In the genomic region with DNA sequence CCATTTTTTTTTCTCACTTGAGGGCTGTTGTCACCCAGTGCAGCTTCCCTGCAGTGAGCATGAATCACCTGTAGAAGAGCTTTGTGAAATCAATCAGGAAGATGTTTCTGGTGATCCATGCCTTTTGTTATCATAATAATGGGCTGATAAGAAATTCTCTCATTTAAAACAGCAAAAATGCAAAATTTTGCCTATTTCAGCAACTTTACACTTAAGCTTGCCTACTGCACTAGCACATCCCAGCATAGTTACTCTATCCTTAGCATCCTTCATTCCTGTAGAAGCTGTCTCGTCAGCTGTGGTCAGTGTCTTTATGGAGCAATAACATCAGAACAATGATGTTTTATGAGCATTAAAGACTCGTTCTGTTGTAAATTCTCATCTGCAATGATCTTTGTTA, we compare ENCODE assay signal across 2 cellular contexts.
TF ChIP-seq lines count a peak whose summit lies in the region.

No MANE protein-coding gene starts in this region.

TF ChIP-seq in GM23338, 12 proteins besides CTCF, POLR2A, EP300 and RAD21:
- TF ChIP-seq EZH2 (IDR thresholded peaks at IDR 0.05; ENCODE audit: low read depth, unreplicated experiment) = no peak
- TF ChIP-seq, protein P1, sequence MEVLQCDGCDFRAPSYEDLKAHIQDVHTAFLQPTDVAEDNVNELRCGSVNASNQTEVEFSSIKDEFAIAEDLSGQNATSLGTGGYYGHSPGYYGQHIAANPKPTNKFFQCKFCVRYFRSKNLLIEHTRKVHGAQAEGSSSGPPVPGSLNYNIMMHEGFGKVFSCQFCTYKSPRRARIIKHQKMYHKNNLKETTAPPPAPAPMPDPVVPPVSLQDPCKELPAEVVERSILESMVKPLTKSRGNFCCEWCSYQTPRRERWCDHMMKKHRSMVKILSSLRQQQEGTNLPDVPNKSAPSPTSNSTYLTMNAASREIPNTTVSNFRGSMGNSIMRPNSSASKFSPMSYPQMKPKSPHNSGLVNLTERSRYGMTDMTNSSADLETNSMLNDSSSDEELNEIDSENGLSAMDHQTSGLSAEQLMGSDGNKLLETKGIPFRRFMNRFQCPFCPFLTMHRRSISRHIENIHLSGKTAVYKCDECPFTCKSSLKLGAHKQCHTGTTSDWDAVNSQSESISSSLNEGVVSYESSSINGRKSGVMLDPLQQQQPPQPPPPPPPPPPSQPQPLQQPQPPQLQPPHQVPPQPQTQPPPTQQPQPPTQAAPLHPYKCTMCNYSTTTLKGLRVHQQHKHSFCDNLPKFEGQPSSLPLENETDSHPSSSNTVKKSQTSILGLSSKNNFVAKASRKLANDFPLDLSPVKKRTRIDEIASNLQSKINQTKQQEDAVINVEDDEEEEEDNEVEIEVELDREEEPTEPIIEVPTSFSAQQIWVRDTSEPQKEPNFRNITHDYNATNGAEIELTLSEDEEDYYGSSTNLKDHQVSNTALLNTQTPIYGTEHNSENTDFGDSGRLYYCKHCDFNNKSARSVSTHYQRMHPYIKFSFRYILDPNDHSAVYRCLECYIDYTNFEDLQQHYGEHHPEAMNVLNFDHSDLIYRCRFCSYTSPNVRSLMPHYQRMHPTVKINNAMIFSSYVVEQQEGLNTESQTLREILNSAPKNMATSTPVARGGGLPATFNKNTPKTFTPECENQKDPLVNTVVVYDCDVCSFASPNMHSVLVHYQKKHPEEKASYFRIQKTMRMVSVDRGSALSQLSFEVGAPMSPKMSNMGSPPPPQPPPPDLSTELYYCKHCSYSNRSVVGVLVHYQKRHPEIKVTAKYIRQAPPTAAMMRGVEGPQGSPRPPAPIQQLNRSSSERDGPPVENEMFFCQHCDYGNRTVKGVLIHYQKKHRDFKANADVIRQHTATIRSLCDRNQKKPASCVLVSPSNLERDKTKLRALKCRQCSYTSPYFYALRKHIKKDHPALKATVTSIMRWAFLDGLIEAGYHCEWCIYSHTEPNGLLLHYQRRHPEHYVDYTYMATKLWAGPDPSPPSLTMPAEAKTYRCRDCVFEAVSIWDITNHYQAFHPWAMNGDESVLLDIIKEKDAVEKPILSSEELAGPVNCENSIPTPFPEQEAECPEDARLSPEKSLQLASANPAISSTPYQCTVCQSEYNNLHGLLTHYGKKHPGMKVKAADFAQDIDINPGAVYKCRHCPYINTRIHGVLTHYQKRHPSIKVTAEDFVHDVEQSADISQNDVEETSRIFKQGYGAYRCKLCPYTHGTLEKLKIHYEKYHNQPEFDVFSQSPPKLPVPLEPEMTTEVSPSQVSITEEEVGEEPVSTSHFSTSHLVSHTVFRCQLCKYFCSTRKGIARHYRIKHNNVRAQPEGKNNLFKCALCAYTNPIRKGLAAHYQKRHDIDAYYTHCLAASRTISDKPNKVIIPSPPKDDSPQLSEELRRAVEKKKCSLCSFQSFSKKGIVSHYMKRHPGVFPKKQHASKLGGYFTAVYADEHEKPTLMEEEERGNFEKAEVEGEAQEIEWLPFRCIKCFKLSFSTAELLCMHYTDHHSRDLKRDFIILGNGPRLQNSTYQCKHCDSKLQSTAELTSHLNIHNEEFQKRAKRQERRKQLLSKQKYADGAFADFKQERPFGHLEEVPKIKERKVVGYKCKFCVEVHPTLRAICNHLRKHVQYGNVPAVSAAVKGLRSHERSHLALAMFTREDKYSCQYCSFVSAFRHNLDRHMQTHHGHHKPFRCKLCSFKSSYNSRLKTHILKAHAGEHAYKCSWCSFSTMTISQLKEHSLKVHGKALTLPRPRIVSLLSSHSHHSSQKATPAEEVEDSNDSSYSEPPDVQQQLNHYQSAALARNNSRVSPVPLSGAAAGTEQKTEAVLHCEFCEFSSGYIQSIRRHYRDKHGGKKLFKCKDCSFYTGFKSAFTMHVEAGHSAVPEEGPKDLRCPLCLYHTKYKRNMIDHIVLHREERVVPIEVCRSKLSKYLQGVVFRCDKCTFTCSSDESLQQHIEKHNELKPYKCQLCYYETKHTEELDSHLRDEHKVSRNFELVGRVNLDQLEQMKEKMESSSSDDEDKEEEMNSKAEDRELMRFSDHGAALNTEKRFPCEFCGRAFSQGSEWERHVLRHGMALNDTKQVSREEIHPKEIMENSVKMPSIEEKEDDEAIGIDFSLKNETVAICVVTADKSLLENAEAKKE (CRISPR knock-in tag; IDR thresholded peaks at IDR 0.05) = no peak
- TF ChIP-seq CREB1 (CRISPR knock-in tag; IDR thresholded peaks at IDR 0.05; ENCODE audit: low read depth) = no peak
- TF ChIP-seq JUNB (IDR thresholded peaks at IDR 0.05; ENCODE audit: unreplicated experiment) = no peak

TF ChIP-seq in H1, 55 proteins besides CTCF, POLR2A, EP300 and RAD21:
- TF ChIP-seq SP1 (IDR thresholded peaks at IDR 0.05; ENCODE audit: low read depth, low read length) = no peak
- 0 out of 2 replicates have a peak, but pooled peaks have one; percentile 60 for TF ChIP-seq YY1 (IDR thresholded peaks at IDR 0.05; ENCODE audit: low read depth, low read length)
